Comparison of ENCODE assay signal across 16 cellular contexts in genomic region chr15:95363636-95364035, GRCh38.
"Had no signal": no experiment of that assay in that cellular context is flagged by ENCODE, and none has a peak within 500 bp of the region (broad histone marks: within the 10 kb centered on the region; RNA-seq: fewer than 3 reads in every experiment).

No MANE protein-coding gene starts in this region.

- FAIRE-seq: islet of Langerhans, small intestine had no signal

- H3K27me3 ChIP-seq: tibial nerve had no signal

- H2AFZ ChIP-seq: parathyroid adenoma had no signal

- H3K79me2 ChIP-seq: parathyroid adenoma had no signal

- H3K9ac ChIP-seq: parathyroid adenoma had no signal

- H3K36me3 ChIP-seq: heart left ventricle had no signal

- H3K4me1 ChIP-seq: parathyroid adenoma had no signal

- H3K4me3 ChIP-seq: heart left ventricle, tibial nerve had no signal

- H3K27ac ChIP-seq: parathyroid adenoma, tibial nerve, VCaP had no signal

- ATAC-seq: activated naive CD4-positive, alpha-beta T cell treated with anti-CD3 and anti-CD28 coated beads, Interleukin-2, amount 50 U/mL, for 72 hours; activated T-cell treated with anti-CD3 and anti-CD28 coated beads, Interleukin-2, amount 50 U/mL, for 4 hours; heart left ventricle; stimulated activated memory B cell treated with anti-CD40 and anti-IgM and Interleukin-4, amounts not matched to agents 10 μg/mL and 1 μg/mL and 100 μg/mL, for 72 hours had no signal

- DNase-seq: activated CD4-positive, alpha-beta memory T cell treated with anti-CD3 and anti-CD28 coated beads for 36 hours; activated effector memory CD4-positive, alpha-beta T cell treated with anti-CD3 and anti-CD28 coated beads, Interleukin-2, amount 50 U/mL, for 16 hours; activated T-cell treated with anti-CD3 and anti-CD28 coated beads, Interleukin-2, amount 50 U/mL, for 4 hours; amygdala; endodermal cell; foreskin melanocyte; heart left ventricle; retina; small intestine; SW 1271 had no signal
